ENCODE assay signal across 28 cellular contexts in genomic region chr1:178464566-178464965, GRCh38. TPM values are rescaled to one million over a fixed set of nuclear protein-coding genes. Genes with fewer than 3 reads are reported as not detected.
"Had no signal": no experiment of that assay in that cellular context is flagged by ENCODE, and none has a peak within 500 bp of the region (broad histone marks: within the 10 kb centered on the region; RNA-seq: fewer than 3 reads in every experiment).

No MANE protein-coding gene starts in this region.

- H3K4me3 ChIP-seq: SJCRH30 had no signal

- H3K4me2 ChIP-seq: SK-N-SH had no signal

- H3K36me3 Mint-ChIP-seq: activated naive CD8-positive, alpha-beta T cell treated with anti-CD3 and anti-CD28 coated beads, Interleukin-2, amount 10 ng/mL, durations not matched to agents 7 days and 5 days had no signal

- H3K27ac ChIP-seq: SJCRH30, WERI-Rb-1 had no signal

- FAIRE-seq: bronchial epithelial cell had no signal

- H3K27me3 ChIP-seq: SJCRH30 had no signal

- H3K27ac Mint-ChIP-seq: activated CD4-positive, alpha-beta T cell treated with anti-CD3 and anti-CD28 coated beads for 36 hours; activated CD8-positive, alpha-beta T cell treated with anti-CD3 and anti-CD28 coated beads for 36 hours; activated naive CD8-positive, alpha-beta T cell treated with anti-CD3 and anti-CD28 coated beads, Interleukin-2, amount 10 ng/mL, durations not matched to agents 7 days and 5 days; activated T-cell treated with anti-CD3 and anti-CD28 coated beads, Interleukin-2, amount 50 U/mL, for 72 hours; activated T-helper 2 cell treated with anti-CD3 and anti-CD28 coated beads, Interferon-gamma antibody, Interleukin-2, Interleukin-4, amounts not matched to agents 10 μg/mL and 5 μg/mL and 100 μg/mL, durations not matched to agents 14 hours and 24 hours and 36 hours had no signal

- H3K9me3 Mint-ChIP-seq: activated CD8-positive, alpha-beta T cell treated with anti-CD3 and anti-CD28 coated beads for 36 hours; activated naive CD8-positive, alpha-beta T cell treated with anti-CD3 and anti-CD28 coated beads, Interleukin-2, amount 10 ng/mL, durations not matched to agents 7 days and 5 days; activated T-cell treated with anti-CD3 and anti-CD28 coated beads, Interleukin-2, amount 50 U/mL, for 72 hours; activated T-helper 2 cell treated with anti-CD3 and anti-CD28 coated beads, Interferon-gamma antibody, Interleukin-2, Interleukin-4, amounts not matched to agents 10 μg/mL and 5 μg/mL and 100 μg/mL, durations not matched to agents 14 hours and 24 hours and 36 hours had no signal

- H3K9ac ChIP-seq: SK-N-SH had no signal

- ATAC-seq: activated CD4-positive, alpha-beta T cell treated with anti-CD3 and anti-CD28 coated beads for 36 hours; activated CD8-positive, alpha-beta T cell treated with anti-CD3 and anti-CD28 coated beads for 36 hours; activated T-cell treated with anti-CD3 and anti-CD28 coated beads, Interleukin-2, amount 50 U/mL, for 72 hours; Panc1 had no signal

- H3K4me3 Mint-ChIP-seq: activated CD4-positive, alpha-beta T cell treated with anti-CD3 and anti-CD28 coated beads for 36 hours; activated CD8-positive, alpha-beta T cell treated with anti-CD3 and anti-CD28 coated beads for 36 hours; activated naive CD8-positive, alpha-beta T cell treated with anti-CD3 and anti-CD28 coated beads, Interleukin-2, amount 10 ng/mL, durations not matched to agents 7 days and 5 days; activated T-cell treated with anti-CD3 and anti-CD28 coated beads, Interleukin-2, amount 50 U/mL, for 72 hours had no signal

- H3K9me3 ChIP-seq: SJCRH30, SK-N-SH had no signal

- H3K4me1 ChIP-seq: SJCRH30 had no signal

- H3K4me1 Mint-ChIP-seq: activated CD4-positive, alpha-beta T cell treated with anti-CD3 and anti-CD28 coated beads for 36 hours; activated naive CD8-positive, alpha-beta T cell treated with anti-CD3 and anti-CD28 coated beads, Interleukin-2, amount 10 ng/mL, durations not matched to agents 7 days and 5 days had no signal

- DNase-seq: activated CD4-positive, alpha-beta T cell treated with anti-CD3 and anti-CD28 coated beads for 36 hours; activated CD8-positive, alpha-beta memory T cell treated with anti-CD3 and anti-CD28 coated beads, Interleukin-2, amount 50 U/mL, for 4 hours; activated CD8-positive, alpha-beta T cell treated with anti-CD3 and anti-CD28 coated beads for 36 hours; activated gamma-delta T cell treated with Interleukin-2 at 50 U/mL for 16 hours; activated naive CD4-positive, alpha-beta T cell treated with anti-CD3 and anti-CD28 coated beads, Interleukin-2, amount 50 U/mL, for 16 hours; activated naive CD8-positive, alpha-beta T cell treated with anti-CD3 and anti-CD28 coated beads, Interleukin-2, amount 10 ng/mL, durations not matched to agents 7 days and 5 days; activated T-cell treated with anti-CD3 and anti-CD28 coated beads, Interleukin-2, amount 50 U/mL, for 72 hours; aorta; central memory CD4-positive, alpha-beta T cell; Karpas-422; NCI-H1048; NCI-H1930; NCI-H2171; NCI-H2227 treated with DMSO at 0.1 percent for 48 hours; NCI-H446 treated with DMSO at 0.1 percent for 48 hours; NCI-H524 treated with DMSO at 0.1 percent for 48 hours; NCI-H774; OCI-M1; Right ventricle myocardium superior; RPMI8226; SJCRH30; SK-N-SH; T-helper 1 cell; WERI-Rb-1 had no signal

RNA-seq across cellular contexts. Expression of gene CLEC20A, which starts 32.2 kb away (rescaled TPM):
- total RNA-seq: activated CD4-positive, alpha-beta T cell treated with anti-CD3 and anti-CD28 coated beads for 36 hours; activated CD8-positive, alpha-beta T cell treated with anti-CD3 and anti-CD28 coated beads for 36 hours; activated naive CD8-positive, alpha-beta T cell treated with anti-CD3 and anti-CD28 coated beads, Interleukin-2, amount 10 ng/mL, durations not matched to agents 7 days and 5 days; activated T-cell treated with anti-CD3 and anti-CD28 coated beads, Interleukin-2, amount 50 U/mL, for 72 hours; activated T-helper 2 cell treated with anti-CD3 and anti-CD28 coated beads, Interferon-gamma antibody, Interleukin-2, Interleukin-4, amounts not matched to agents 10 μg/mL and 5 μg/mL and 100 μg/mL, durations not matched to agents 14 hours and 24 hours and 36 hours; aorta; bronchial epithelial cell; Right ventricle myocardium superior; SJCRH30; T-helper 2 cell treated with Interferon-gamma antibody and Interleukin-4, amounts not matched to agents 100 ng/mL and 5 ng/mL, for 36 hours had no signal
- polyA plus RNA-seq: aorta, SK-N-SH had no signal

RNA-seq across cellular contexts. Expression of gene TEX35, which starts 48.3 kb away (rescaled TPM):
- total RNA-seq: activated CD4-positive, alpha-beta T cell treated with anti-CD3 and anti-CD28 coated beads for 36 hours; activated CD8-positive, alpha-beta T cell treated with anti-CD3 and anti-CD28 coated beads for 36 hours; activated naive CD8-positive, alpha-beta T cell treated with anti-CD3 and anti-CD28 coated beads, Interleukin-2, amount 10 ng/mL, durations not matched to agents 7 days and 5 days; activated T-cell treated with anti-CD3 and anti-CD28 coated beads, Interleukin-2, amount 50 U/mL, for 72 hours; activated T-helper 2 cell treated with anti-CD3 and anti-CD28 coated beads, Interferon-gamma antibody, Interleukin-2, Interleukin-4, amounts not matched to agents 10 μg/mL and 5 μg/mL and 100 μg/mL, durations not matched to agents 14 hours and 24 hours and 36 hours; aorta; bronchial epithelial cell; SJCRH30; T-helper 2 cell treated with Interferon-gamma antibody and Interleukin-4, amounts not matched to agents 100 ng/mL and 5 ng/mL, for 36 hours had no signal
- polyA plus RNA-seq: aorta had no signal
